8 cellular contexts compared by ENCODE assay signal in the genomic region with DNA sequence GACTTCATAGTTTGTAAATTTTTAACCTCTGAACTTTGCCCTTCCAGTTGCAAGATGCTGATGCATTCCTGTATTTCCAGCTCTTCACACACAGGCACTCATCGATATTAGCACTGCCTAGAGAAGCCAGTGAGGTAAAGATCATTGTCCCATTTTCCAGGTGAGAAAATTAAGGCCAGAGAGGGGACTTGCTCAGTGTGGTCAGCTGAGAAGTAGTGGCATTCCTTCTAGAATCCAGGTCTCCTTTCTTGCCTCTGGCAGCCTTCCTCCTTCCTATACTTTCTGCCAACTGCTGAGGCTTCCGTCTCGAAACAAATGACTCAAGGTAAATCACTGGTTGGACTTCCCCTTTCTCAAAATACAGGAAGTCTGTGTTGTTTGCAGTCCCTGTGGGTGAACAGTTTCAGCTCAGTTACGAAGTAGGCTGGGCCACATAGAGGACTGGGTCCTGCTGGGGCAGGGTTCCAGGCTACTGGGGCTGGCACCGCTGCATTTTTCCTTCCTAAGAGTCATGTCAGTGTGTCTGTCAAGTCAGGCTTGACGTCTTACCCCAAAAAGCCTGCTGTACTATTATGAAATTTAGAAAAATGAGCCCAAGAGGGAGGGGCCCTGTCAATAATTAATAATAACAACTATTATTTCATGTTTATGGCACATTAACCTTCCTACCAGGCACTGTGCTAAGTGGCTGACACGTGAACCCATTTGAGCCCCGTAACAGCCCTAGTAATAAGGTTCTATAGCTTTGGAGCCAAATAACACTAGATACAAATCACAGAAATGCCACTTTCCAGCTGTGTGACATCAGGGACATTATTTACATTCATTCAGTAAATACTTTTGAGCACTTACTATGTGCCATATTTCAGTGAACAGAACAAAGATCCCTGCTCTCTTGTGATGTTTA. TPM values are rescaled to one million over a fixed set of nuclear protein-coding genes. Genes with fewer than 3 reads are reported as not detected.
DNase-seq lines count a peak whose midpoint lies in the region; FAIRE-seq and TF ChIP-seq lines count a peak whose summit lies in the region.

No MANE protein-coding gene starts in this region.

- no peak overlapping the region for H4K91ac ChIP-seq in H1 (replicated peaks; ENCODE audit: insufficient read length, low read length)

- H3K27ac ChIP-seq in H1 (ENCODE audit: low read depth, low read length) (no peak overlapping the region), neutrophil (peak overlapping the region; percentile 96)

- H3K23ac ChIP-seq in H1 (ENCODE audit: insufficient read length): no peak overlapping the region

- no peaks in the 10 kb centered on the region for H3K9me3 Mint-ChIP-seq in activated CD4-positive, alpha-beta T cell treated with anti-CD3 and anti-CD28 coated beads, Interleukin-2, amount 10 ng/mL, durations not matched to agents 7 days and 5 days
- H3K9me3 Mint-ChIP-seq in type B pancreatic cell: no peaks in the 10 kb centered on the region

- H3K14ac ChIP-seq in H1 (ENCODE audit: insufficient read length): no peak overlapping the region

- H3K23me2 ChIP-seq in H1 (ENCODE audit: low read depth, low read length): no peaks in the 10 kb centered on the region

- H4K5ac ChIP-seq in H1 (ENCODE audit: insufficient read length, low read depth, low read length): no peak overlapping the region

- no peaks in the 10 kb centered on the region for H3K27me3 Mint-ChIP-seq in activated CD4-positive, alpha-beta T cell treated with anti-CD3 and anti-CD28 coated beads, Interleukin-2, amount 10 ng/mL, durations not matched to agents 7 days and 5 days
- no peaks in the 10 kb centered on the region for H3K27me3 Mint-ChIP-seq in type B pancreatic cell

- H2AFZ ChIP-seq in H1 (ENCODE audit: low read length): no peak overlapping the region

- peak overlapping the region; percentile 53 for H3K4me3 Mint-ChIP-seq in activated CD4-positive, alpha-beta T cell treated with anti-CD3 and anti-CD28 coated beads, Interleukin-2, amount 10 ng/mL, durations not matched to agents 7 days and 5 days
- H3K4me3 Mint-ChIP-seq in type B pancreatic cell: no peak overlapping the region

- peaks cover 60% of the 10 kb centered on the region for H3K4me1 Mint-ChIP-seq in activated CD4-positive, alpha-beta T cell treated with anti-CD3 and anti-CD28 coated beads, Interleukin-2, amount 10 ng/mL, durations not matched to agents 7 days and 5 days
- peaks cover 11% of the 10 kb centered on the region for H3K4me1 Mint-ChIP-seq in type B pancreatic cell (ENCODE audit: unreplicated experiment)

- peak overlapping the region; percentile 93 for H3K27ac Mint-ChIP-seq in activated CD4-positive, alpha-beta T cell treated with anti-CD3 and anti-CD28 coated beads, Interleukin-2, amount 10 ng/mL, durations not matched to agents 7 days and 5 days
- peak overlapping the region; percentile 86 for H3K27ac Mint-ChIP-seq in type B pancreatic cell

- POLR2A ChIA-PET in GM10248 (lab: Yijun Ruan, JAX): interaction anchor here (0.5 to 1.6 kb wide), 3 partner anchors 12 to 17 kb away, joined by 4 to 14 read pairs (median 11); partner anchors contain the start of gene RNF19B
- POLR2A ChIA-PET in activated CD4-positive, alpha-beta T cell treated with anti-CD3 and anti-CD28 coated beads, Interleukin-2, amount 10 ng/mL, durations not matched to agents 7 days and 5 days (lab: Charles Lee): interaction anchor here (0.8 to 1.4 kb wide), 5 partner anchors 9 to 145 kb away, joined by 3 to 5 read pairs (median 4); partner anchors contain the start of gene RNF19B
- POLR2A ChIA-PET in H1 (lab: Charles Lee; ENCODE audit: partially characterized antibody): interaction anchor here (1.1 to 1.6 kb wide), 5 partner anchors 11 to 33 kb away, joined by 3 to 15 read pairs (median 4); partner anchors contain the start of gene RNF19B

- H3K36me3 Mint-ChIP-seq in activated CD4-positive, alpha-beta T cell treated with anti-CD3 and anti-CD28 coated beads, Interleukin-2, amount 10 ng/mL, durations not matched to agents 7 days and 5 days (ENCODE audit: low read depth): peaks cover 1% of the 10 kb centered on the region
- H3K36me3 Mint-ChIP-seq in type B pancreatic cell: no peaks in the 10 kb centered on the region

- H2BK12ac ChIP-seq in H1 (ENCODE audit: low read depth, low read length): no peak overlapping the region

- H3K79me2 ChIP-seq in H1 (ENCODE audit: control insufficient read depth in 1 of 2, insufficient read depth in 2 of 2, low read length in 2 of 2): no peaks in the 10 kb centered on the region

- no peak for TF ChIP-seq POLR2A in H1 (IDR thresholded peaks at IDR 0.05; ENCODE audit: control extremely low read depth in 1 of 2, low read depth in 2 of 2, low read length in 2 of 2)

- H2BK120ac ChIP-seq in H1 (replicated peaks; ENCODE audit: low read depth, low read length): no peak overlapping the region

- 71% methylated on average over 8 of the region's 8 CpGs; no CpG with 5 or more reads in 1 of the 2 experiments for WGBS in H1 (ENCODE audit: extremely low coverage in 1 of 2, insufficient coverage in 1 of 2, insufficient read length in 1 of 2, insufficient replicate concordance in 2 of 2, low coverage in 1 of 2, low lambda C conversion rate in 2 of 2, missing lambda C conversion rate in 1 of 2), 2 experiments

- no peaks in the 10 kb centered on the region for H4K20me1 ChIP-seq in H1 (replicated peaks in 1 of 2; ENCODE audit: control insufficient read depth in 1 of 2, insufficient read depth in 2 of 2, low read length in 2 of 2)

- no peak overlapping the region for H4K8ac ChIP-seq in H1 (ENCODE audit: extremely low read depth, insufficient read depth, low read length)

- H3K9me3 ChIP-seq in H1 (ENCODE audit: insufficient read depth in 2 of 2, low read depth in 1 of 2, low read length in 1 of 2) (peaks cover 0 to under 1% of the 10 kb centered on the region in 2 experiments; a peak in 1 of 4 replicates), neutrophil (no peaks in the 10 kb centered on the region)

- H3K4me1 ChIP-seq in H1 (replicated peaks in 1 of 4; ENCODE audit: control insufficient read depth in 3 of 4, insufficient read depth in 4 of 4, low read length in 3 of 4): peaks cover 8 to 20% (median 10%) of the 10 kb centered on the region in 4 experiments; a peak in 6 of 7 replicates
- H3K4me1 ChIP-seq in neutrophil (ENCODE audit: control insufficient read depth in 1 of 2, insufficient read depth in 1 of 2, low read depth in 1 of 2, low read length in 1 of 2): peaks cover 56 to 60% of the 10 kb centered on the region in 2 experiments

- no peak overlapping the region; the same call in 1 of the 2 replicates for H2BK5ac ChIP-seq in H1 (ENCODE audit: low read depth, low read length)

- H3K4me3 ChIP-seq in H1 (ENCODE audit: extremely low read depth in 1 of 4, insufficient read depth in 2 of 4, low read depth in 3 of 4, low read length in 4 of 4) (no peak overlapping the region), neutrophil (ENCODE audit: low read depth in 1 of 2, low read length in 1 of 2) (peak overlapping the region; percentile 42 to 52)

- no peak overlapping the region for H3K4ac ChIP-seq in H1 (replicated peaks; ENCODE audit: insufficient read length, low read depth, low read length)

- H3K4me2 ChIP-seq in H1 (ENCODE audit: insufficient read depth in 1 of 2, low read depth in 2 of 2, low read length in 2 of 2): no peak overlapping the region

- peak overlapping the region; percentile 94; the same call in 1 of the 2 replicates for H2AK5ac ChIP-seq in H1 (ENCODE audit: low read depth, low read length)

- no peak overlapping the region for H3K9ac ChIP-seq in H1 (replicated peaks in 1 of 4; ENCODE audit: extremely low read depth in 1 of 4, low read depth in 3 of 4, low read length in 3 of 4)

- no peak for FAIRE-seq in H1 (lab: Jason Lieb, UNC)

- TF ChIP-seq CTCF in GM10248 (IDR thresholded peaks at IDR 0.05; ENCODE audit: control extremely low read depth, extremely low read depth, low read depth, missing control alignments) (no peak), H1 (IDR thresholded peaks at IDR 0.05; ENCODE audit: control extremely low read depth in 1 of 3, insufficient read depth in 1 of 3, low read depth in 1 of 3, low read length in 3 of 3) (no peak), neutrophil (IDR thresholded peaks at IDR 0.05) (no peak), type B pancreatic cell (conservative IDR thresholded peaks at IDR 0.05) (no peak)

- no peak overlapping the region; the same call in 1 of the 2 replicates for H3K18ac ChIP-seq in H1 (ENCODE audit: extremely low read depth, low read length)

- no peak for TF ChIP-seq EP300 in H1 (IDR thresholded peaks at IDR 0.05; ENCODE audit: borderline replicate concordance in 1 of 2, low read depth in 2 of 2, low read length in 2 of 2)

- TF ChIP-seq RAD21 in H1 (IDR thresholded peaks at IDR 0.05 in 1 of 2, conservative IDR thresholded peaks at IDR 0.05 in 1 of 2; ENCODE audit: low read depth in 2 of 2, low read length in 2 of 2): no peak

- no peak overlapping the region for H2BK20ac ChIP-seq in H1 (ENCODE audit: low read length)

- CTCF ChIA-PET in GM10248 (lab: Yijun Ruan, JAX) (interaction anchor here (0.7 to 2.0 kb wide), 6 partner anchors 9 to 48 kb away, joined by 3 to 8 read pairs (median 3); no protein-coding TSS in a partner anchor), H1 (lab: Charles Lee; ENCODE audit: partially characterized antibody) (interaction anchor here (0.6 to 1.1 kb wide), 6 partner anchors 11 to 227 kb away, joined by 3 to 6 read pairs (median 3); no protein-coding TSS in a partner anchor)
- CTCF ChIA-PET in activated CD4-positive, alpha-beta T cell treated with anti-CD3 and anti-CD28 coated beads, Interleukin-2, amount 10 ng/mL, durations not matched to agents 7 days and 5 days (lab: Charles Lee): interaction anchor here (0.6 to 2.6 kb wide), 10 partner anchors 9 to 146 kb away, joined by 3 to 12 read pairs (median 4); no protein-coding TSS in a partner anchor

- no peaks in the 10 kb centered on the region for H3K79me1 ChIP-seq in H1 (ENCODE audit: low read depth, low read length)

- no peak overlapping the region for H3K56ac ChIP-seq in H1 (replicated peaks; ENCODE audit: insufficient read length, low read depth, low read length)

- H3K27me3 ChIP-seq in H1 (replicated peaks in 1 of 4; ENCODE audit: control insufficient read depth in 3 of 4, extremely low read depth in 1 of 4, insufficient read depth in 3 of 4, low read length in 3 of 4): peaks cover 0 to 2% (median 0%) of the 10 kb centered on the region in 4 experiments; a peak in 1 of 7 replicates
- no peaks in the 10 kb centered on the region for H3K27me3 ChIP-seq in neutrophil

- H2BK15ac ChIP-seq in H1 (ENCODE audit: low read length): no peak overlapping the region; the same call in 1 of the 2 replicates

- H3K36me3 ChIP-seq in H1 (ENCODE audit: control insufficient read depth in 2 of 4, insufficient read depth in 4 of 4, low read length in 3 of 4) (no peaks in the 10 kb centered on the region), neutrophil (no peaks in the 10 kb centered on the region)

- DNase-seq in GM10248 (ENCODE audit: extremely low spot score): peak; percentile 85
- peak; percentile 92 for DNase-seq in H4 (ENCODE audit: low spot score)
- DNase-seq in M059J (ENCODE audit: low read depth): peak; percentile 98
- DNase-seq in activated CD4-positive, alpha-beta T cell treated with anti-CD3 and anti-CD28 coated beads, Interleukin-2, amount 10 ng/mL, durations not matched to agents 7 days and 5 days: peak; percentile 73
- DNase-seq in H1 (ENCODE audit: low read depth in 1 of 2, low spot score in 2 of 2): no peak
- no peak for DNase-seq in type B pancreatic cell (ENCODE audit: extremely low spot score, unreplicated experiment)
- no peak for DNase-seq in NCI-H1436 (lab: John Stamatoyannopoulos, UW)

RNA-seq across cellular contexts. Expression of gene RNF19B, which starts 16.6 kb away (rescaled TPM):
- total RNA-seq in H4 (2014; rRNA removed; shearing (Covaris generic)): 7.5 and 9.7 TPM in 2 replicates
- total RNA-seq in M059J (2014; rRNA removed; shearing (Covaris generic)): 9.0 and 11.9 TPM in 2 replicates
- total RNA-seq in activated CD4-positive, alpha-beta T cell treated with anti-CD3 and anti-CD28 coated beads, Interleukin-2, amount 10 ng/mL, durations not matched to agents 7 days and 5 days: 10 to 100 TPM; 18.4 to 20.1 TPM
- total RNA-seq in H1 (2021; fragmentation: NEBNext Ultra II Directional; extraction: Animal tissue kit (Norgen Biotek cat#: 25700)): 10.4 and 11.2 TPM in 2 replicates
- polyA plus RNA-seq in H1 (2011; rRNA removed): 9.2 and 9.8 TPM in 2 replicates
- polyA plus RNA-seq in H1 (2011; cell fraction: cytosol; rRNA removed): 10.5 TPM
- 7.4 TPM for polyA plus RNA-seq in H1 (2011; cell fraction: nucleus; rRNA removed)
- polyA plus RNA-seq in H1 (2012, experiment 1 of 2): 9.1 to 12.2 TPM (median 11.8 TPM) in 4 replicates
- 9.2 TPM for polyA plus RNA-seq in H1 (2012, experiment 2 of 2)
- 5.0 TPM for polyA plus RNA-seq in H1 (2013, experiment 1 of 2)
- 5.2 TPM for polyA plus RNA-seq in H1 (2013, experiment 2 of 2)
- 15.3 and 17.4 TPM in 2 replicates for polyA minus RNA-seq in H1 (2011; rRNA and poly(A)+ RNA removed)
- 9.8 TPM for polyA minus RNA-seq in H1 (2011; cell fraction: cytosol; rRNA and poly(A)+ RNA removed)
- polyA minus RNA-seq in H1 (2011; cell fraction: nucleus; rRNA and poly(A)+ RNA removed): 9.0 TPM
- 20.1 and 33.8 TPM in 2 replicates for total RNA-seq in type B pancreatic cell (ENCODE audit: low replicate concordance)

RNA-seq across cellular contexts. Expression of gene AK2, which starts 55.4 kb away (rescaled TPM):
- 178 and 192 TPM in 2 replicates for total RNA-seq in H4 (2014; rRNA removed; shearing (Covaris generic))
- 255 and 332 TPM in 2 replicates for total RNA-seq in M059J (2014; rRNA removed; shearing (Covaris generic))
- 100 to 1,000 TPM; 181 to 193 TPM for total RNA-seq in activated CD4-positive, alpha-beta T cell treated with anti-CD3 and anti-CD28 coated beads, Interleukin-2, amount 10 ng/mL, durations not matched to agents 7 days and 5 days
- 127 and 137 TPM in 2 replicates for total RNA-seq in H1 (2021; fragmentation: NEBNext Ultra II Directional; extraction: Animal tissue kit (Norgen Biotek cat#: 25700))
- 92.3 and 110 TPM in 2 replicates for polyA plus RNA-seq in H1 (2011; rRNA removed)
- polyA plus RNA-seq in H1 (2011; cell fraction: cytosol; rRNA removed): 188 TPM
- 91.1 TPM for polyA plus RNA-seq in H1 (2011; cell fraction: nucleus; rRNA removed)
- polyA plus RNA-seq in H1 (2012, experiment 1 of 2): 119 to 218 TPM (median 127 TPM) in 4 replicates
- 68.7 TPM for polyA plus RNA-seq in H1 (2012, experiment 2 of 2)
- polyA plus RNA-seq in H1 (2013, experiment 1 of 2): 98.5 TPM
- polyA plus RNA-seq in H1 (2013, experiment 2 of 2): 94.1 TPM
- 43.3 and 54.5 TPM in 2 replicates for polyA minus RNA-seq in H1 (2011; rRNA and poly(A)+ RNA removed)
- polyA minus RNA-seq in H1 (2011; cell fraction: cytosol; rRNA and poly(A)+ RNA removed): 53.7 TPM
- 68.6 TPM for polyA minus RNA-seq in H1 (2011; cell fraction: nucleus; rRNA and poly(A)+ RNA removed)
- total RNA-seq in type B pancreatic cell (ENCODE audit: low replicate concordance): 138 and 140 TPM in 2 replicates

Comparison
In these comparisons a context has a peak if more than half of its experiments do, and no peak if none do; other contexts are left out.
1. DNase-seq: peak in GM10248 (single experiment), H4 (single experiment), M059J (single experiment) and activated CD4-positive, alpha-beta T cell treated with anti-CD3 and anti-CD28 coated beads, Interleukin-2, amount 10 ng/mL, durations not matched to agents 7 days and 5 days (single experiment); none in H1 (0 of 2), type B pancreatic cell (single experiment) and NCI-H1436 (single experiment).
2. H3K4me3 ChIP-seq: peak in neutrophil (2 of 2); none in H1 (0 of 4).